17 cellular contexts compared by ENCODE assay signal in the genomic region with DNA sequence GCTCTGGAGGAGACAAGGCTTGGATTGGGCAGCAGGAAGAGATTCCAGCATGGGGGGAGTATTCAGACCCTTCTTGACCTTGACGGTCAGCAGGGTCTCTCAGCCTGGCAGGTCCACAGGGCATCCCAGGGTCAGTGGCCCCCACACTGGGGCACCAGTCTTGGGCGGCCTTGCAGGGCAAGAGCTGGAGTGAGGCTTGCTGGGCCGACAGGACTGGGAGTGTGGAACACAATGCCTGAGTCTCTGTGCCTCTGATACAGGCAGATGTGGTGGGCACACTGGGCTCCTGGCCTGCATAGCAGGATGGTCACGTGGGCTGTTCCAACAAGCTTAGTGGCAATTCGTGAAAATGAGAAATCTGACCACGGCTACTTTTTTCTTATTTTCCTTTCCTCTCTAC.
DNase-seq lines count a peak whose midpoint lies in the region; ATAC-seq, FAIRE-seq and TF ChIP-seq lines count a peak whose summit lies in the region.
"Had no signal": no experiment of that assay in that cellular context is flagged by ENCODE, and none has a peak within 500 bp of the region (broad histone marks: within the 10 kb centered on the region; RNA-seq: fewer than 3 reads in every experiment).

No MANE protein-coding gene starts in this region.

- TF ChIP-seq CTCF in liver (IDR thresholded peaks at IDR 0.05; ENCODE audit: low read depth, low read length, missing input control) (no peak), right lobe of liver (IDR thresholded peaks at IDR 0.05) (no peak), H1 (IDR thresholded peaks at IDR 0.05; ENCODE audit: control extremely low read depth in 1 of 3, insufficient read depth in 1 of 3, low read depth in 1 of 3, low read length in 3 of 3) (no peak)

- H3K4ac ChIP-seq in H1 (replicated peaks; ENCODE audit: insufficient read length, low read depth, low read length) (no peak overlapping the region), mesendoderm (ENCODE audit: low read depth, low read length) (no peak overlapping the region)

- H3K27me3 Mint-ChIP-seq in activated CD4-positive, alpha-beta T cell treated with anti-CD3 and anti-CD28 coated beads for 36 hours: peaks cover 2% of the 10 kb centered on the region

- H4K8ac ChIP-seq in H1 (ENCODE audit: extremely low read depth, insufficient read depth, low read length) (no peak overlapping the region), mesendoderm (ENCODE audit: low read depth, low read length) (no peak overlapping the region)

- H2AK5ac ChIP-seq in H1 (ENCODE audit: low read depth, low read length) (peak overlapping the region; percentile 3; the same call in 1 of the 2 replicates), mesendoderm (ENCODE audit: low read length) (no peak overlapping the region)

- no peak for TF ChIP-seq POLR2A in right lobe of liver (IDR thresholded peaks at IDR 0.05)
- TF ChIP-seq POLR2A in H1 (IDR thresholded peaks at IDR 0.05; ENCODE audit: control extremely low read depth in 1 of 2, low read depth in 2 of 2, low read length in 2 of 2): no peak

- H2BK15ac ChIP-seq in H1 (ENCODE audit: low read length): no peak overlapping the region
- H2BK15ac ChIP-seq in mesendoderm (replicated peaks; ENCODE audit: low read depth): no peak overlapping the region

- no peak overlapping the region for H3K23ac ChIP-seq in H1 (ENCODE audit: insufficient read length)
- H3K23ac ChIP-seq in mesendoderm (ENCODE audit: low read length): no peak overlapping the region

- H3K4me1 ChIP-seq in liver (ENCODE audit: control insufficient read depth in 4 of 4, insufficient read depth in 4 of 4, low read length in 3 of 4) (peaks cover 0 to 2% (median 0%) of the 10 kb centered on the region in 4 donors), right lobe of liver (no peaks in the 10 kb centered on the region), H1 (replicated peaks in 1 of 4; ENCODE audit: control insufficient read depth in 3 of 4, insufficient read depth in 4 of 4, low read length in 3 of 4) (no peaks in the 10 kb centered on the region; a peak in 1 of 7 replicates), mesendoderm (ENCODE audit: control insufficient read depth, low read depth, low read length) (no peaks in the 10 kb centered on the region)

- FAIRE-seq in H1 (lab: Jason Lieb, UNC): no peak
- FAIRE-seq: GM12892, K562 had no signal

- no peaks in the 10 kb centered on the region for H4K20me1 ChIP-seq in H1 (replicated peaks in 1 of 2; ENCODE audit: control insufficient read depth in 1 of 2, insufficient read depth in 2 of 2, low read length in 2 of 2)

- no peak for TF ChIP-seq EP300 in H1 (IDR thresholded peaks at IDR 0.05; ENCODE audit: borderline replicate concordance in 1 of 2, low read depth in 2 of 2, low read length in 2 of 2)

- H3K23me2 ChIP-seq in H1 (ENCODE audit: low read depth, low read length): no peaks in the 10 kb centered on the region

- POLR2A ChIA-PET in activated CD4-positive, alpha-beta T cell treated with anti-CD3 and anti-CD28 coated beads for 36 hours (lab: Charles Lee): no interaction called here
- POLR2A ChIA-PET in H1 (lab: Charles Lee; ENCODE audit: partially characterized antibody): no interaction called here

- no peak overlapping the region for H3K27ac ChIP-seq in liver (ENCODE audit: low read depth in 1 of 2, low read length in 2 of 2)
- no peak overlapping the region for H3K27ac ChIP-seq in right lobe of liver
- H3K27ac ChIP-seq in H1 (ENCODE audit: low read depth, low read length): no peak overlapping the region
- no peak overlapping the region for H3K27ac ChIP-seq in mesendoderm (ENCODE audit: low read depth, low read length)

- peak overlapping the region; percentile 69 for H3K27ac Mint-ChIP-seq in activated CD4-positive, alpha-beta T cell treated with anti-CD3 and anti-CD28 coated beads for 36 hours

- CTCF ChIA-PET in activated CD4-positive, alpha-beta T cell treated with anti-CD3 and anti-CD28 coated beads for 36 hours (lab: Charles Lee): no interaction called here
- CTCF ChIA-PET in H1 (lab: Charles Lee; ENCODE audit: partially characterized antibody): interaction anchor here (1.0 to 2.5 kb wide), 5 partner anchors 9 to 135 kb away, joined by 3 to 6 read pairs (median 3); no protein-coding TSS in a partner anchor

- no peaks in the 10 kb centered on the region for H3K9me3 Mint-ChIP-seq in activated CD4-positive, alpha-beta T cell treated with anti-CD3 and anti-CD28 coated beads for 36 hours (ENCODE audit: low read depth)

- H2AFZ ChIP-seq in H1 (ENCODE audit: low read length): no peak overlapping the region

- no peak overlapping the region for H3K56ac ChIP-seq in H1 (replicated peaks; ENCODE audit: insufficient read length, low read depth, low read length)
- no peak overlapping the region for H3K56ac ChIP-seq in mesendoderm (ENCODE audit: low read length)

- DNase-seq in activated CD4-positive, alpha-beta T cell treated with anti-CD3 and anti-CD28 coated beads for 36 hours: no peak
- no peak for DNase-seq in activated CD4-positive, alpha-beta T cell treated with anti-CD3 and anti-CD28 coated beads for 48 hours
- DNase-seq in right lobe of liver (no peak), H1 (ENCODE audit: low read depth in 1 of 2, low spot score in 2 of 2) (no peak), cortex of kidney (lab: John Stamatoyannopoulos, UW) (no peak), superior temporal gyrus (ENCODE audit: extremely low spot score) (no peak), mesendoderm (no peak)
- DNase-seq: DMS 273 treated with DMSO at 0.1 percent for 48 hours; NCI-H1417 treated with DMSO at 0.1 percent for 48 hours; NCI-H2171; NCI-H446; NCI-H69; NK-92 treated with Interleukin-12 subunit alpha and Interleukin-12 subunit beta, amount 100 ng/mL, for 24 hours had no signal

- H3K4me2 ChIP-seq in H1 (ENCODE audit: insufficient read depth in 1 of 2, low read depth in 2 of 2, low read length in 2 of 2): no peak overlapping the region
- no peak overlapping the region for H3K4me2 ChIP-seq in mesendoderm (ENCODE audit: low read length)

- H3K4me3 ChIP-seq in liver (ENCODE audit: low read depth in 1 of 3, low read length in 3 of 3): no peak overlapping the region
- no peak overlapping the region for H3K4me3 ChIP-seq in right lobe of liver
- H3K4me3 ChIP-seq in H1 (ENCODE audit: extremely low read depth in 1 of 4, insufficient read depth in 2 of 4, low read depth in 3 of 4, low read length in 4 of 4): no peak overlapping the region
- no peak overlapping the region for H3K4me3 ChIP-seq in mesendoderm (ENCODE audit: low read length)
- H3K4me3 ChIP-seq: K562 had no signal

- H3K14ac ChIP-seq in H1 (ENCODE audit: insufficient read length): no peak overlapping the region

- no peak overlapping the region for H2BK120ac ChIP-seq in H1 (replicated peaks; ENCODE audit: low read depth, low read length)
- H2BK120ac ChIP-seq in mesendoderm (ENCODE audit: low read depth, low read length): no peak overlapping the region

- intact Hi-C loops in activated CD4-positive, alpha-beta T cell treated with anti-CD3 and anti-CD28 coated beads for 36 hours (cut with DNase I, micrococcal nuclease): no loop called here
- intact Hi-C loops in right lobe of liver (cut with DNase I): no loop called here

- H3K4me3 Mint-ChIP-seq in activated CD4-positive, alpha-beta T cell treated with anti-CD3 and anti-CD28 coated beads for 36 hours: no peak overlapping the region

- H3K36me3 Mint-ChIP-seq in activated CD4-positive, alpha-beta T cell treated with anti-CD3 and anti-CD28 coated beads for 36 hours (ENCODE audit: low read depth): no peaks in the 10 kb centered on the region

- peak overlapping the region; percentile 59 for H4K91ac ChIP-seq in H1 (replicated peaks; ENCODE audit: insufficient read length, low read length)

- TF ChIP-seq RAD21 in liver (IDR thresholded peaks at IDR 0.05): no peak
- TF ChIP-seq RAD21 in H1 (IDR thresholded peaks at IDR 0.05 in 1 of 2, conservative IDR thresholded peaks at IDR 0.05 in 1 of 2; ENCODE audit: low read depth in 2 of 2, low read length in 2 of 2): no peak

- no peak overlapping the region for H3K18ac ChIP-seq in H1 (ENCODE audit: extremely low read depth, low read length)
- no peak overlapping the region for H3K18ac ChIP-seq in mesendoderm (ENCODE audit: low read length)

- H3K36me3 ChIP-seq in liver (ENCODE audit: control insufficient read depth in 4 of 4, insufficient read depth in 3 of 4, low read depth in 1 of 4, low read length in 3 of 4): no peaks in the 10 kb centered on the region
- H3K36me3 ChIP-seq in right lobe of liver: no peaks in the 10 kb centered on the region
- H3K36me3 ChIP-seq in H1 (ENCODE audit: control insufficient read depth in 2 of 4, insufficient read depth in 4 of 4, low read length in 3 of 4): no peaks in the 10 kb centered on the region
- H3K36me3 ChIP-seq in mesendoderm (ENCODE audit: control insufficient read depth, insufficient read depth, low read length): no peaks in the 10 kb centered on the region

- H3K9ac ChIP-seq in liver (ENCODE audit: low read depth in 1 of 2, low read length in 2 of 2) (no peak overlapping the region), H1 (replicated peaks in 1 of 4; ENCODE audit: extremely low read depth in 1 of 4, low read depth in 3 of 4, low read length in 3 of 4) (no peak overlapping the region), mesendoderm (ENCODE audit: low read length) (no peak overlapping the region)

- H2BK12ac ChIP-seq in H1 (ENCODE audit: low read depth, low read length): no peak overlapping the region

- ATAC-seq in activated CD4-positive, alpha-beta T cell treated with anti-CD3 and anti-CD28 coated beads for 36 hours: no peak
- no peak for ATAC-seq in right lobe of liver
- ATAC-seq: HCT116, K562 had no signal

- no peak overlapping the region for H4K5ac ChIP-seq in H1 (ENCODE audit: insufficient read length, low read depth, low read length)
- no peak overlapping the region for H4K5ac ChIP-seq in mesendoderm (ENCODE audit: low read length)

- peaks cover 28% of the 10 kb centered on the region for H3K4me1 Mint-ChIP-seq in activated CD4-positive, alpha-beta T cell treated with anti-CD3 and anti-CD28 coated beads for 36 hours

- no peak overlapping the region for H2BK20ac ChIP-seq in H1 (ENCODE audit: low read length)

- H2BK5ac ChIP-seq in H1 (ENCODE audit: low read depth, low read length) (no peak overlapping the region), mesendoderm (ENCODE audit: low read length) (no peak overlapping the region)

- H3K27me3 ChIP-seq in liver (ENCODE audit: control insufficient read depth in 4 of 4, insufficient read depth in 4 of 4, low read length in 3 of 4) (no peaks in the 10 kb centered on the region), right lobe of liver (no peaks in the 10 kb centered on the region), H1 (replicated peaks in 1 of 4; ENCODE audit: control insufficient read depth in 3 of 4, extremely low read depth in 1 of 4, insufficient read depth in 3 of 4, low read length in 3 of 4) (no peaks in the 10 kb centered on the region; a peak in 3 of 7 replicates), mesendoderm (ENCODE audit: insufficient read depth, low read length, poor library complexity) (no peaks in the 10 kb centered on the region)

- no peaks in the 10 kb centered on the region for H3K79me1 ChIP-seq in H1 (ENCODE audit: low read depth, low read length)
- no peaks in the 10 kb centered on the region for H3K79me1 ChIP-seq in mesendoderm (ENCODE audit: low read length)

- WGBS in liver: 72% methylated on average over 6 of the region's 6 CpGs
- WGBS in right lobe of liver (ENCODE audit: insufficient coverage, low coverage, low lambda C conversion rate, missing lambda C conversion rate): 72% methylated on average over 3 of the region's 6 CpGs
- WGBS in H1 (ENCODE audit: extremely low coverage in 1 of 2, insufficient coverage in 1 of 2, insufficient read length in 1 of 2, insufficient replicate concordance in 2 of 2, low coverage in 1 of 2, low lambda C conversion rate in 2 of 2, missing lambda C conversion rate in 1 of 2), 2 experiments: 90% methylated on average over 6 of the region's 6 CpGs; no CpG with 5 or more reads in 1 of the 2 experiments
- no CpG with 5 or more reads among the region's 6 CpGs for WGBS in mesendoderm (ENCODE audit: extremely low coverage, insufficient coverage, low lambda C conversion rate)

- no peaks in the 10 kb centered on the region for H3K79me2 ChIP-seq in H1 (ENCODE audit: control insufficient read depth in 1 of 2, insufficient read depth in 2 of 2, low read length in 2 of 2)
- no peaks in the 10 kb centered on the region for H3K79me2 ChIP-seq in mesendoderm (ENCODE audit: control insufficient read depth, insufficient read depth, low read length)

- H3K9me3 ChIP-seq in liver (ENCODE audit: control insufficient read depth in 4 of 4, low read length in 3 of 4): no peaks in the 10 kb centered on the region
- no peaks in the 10 kb centered on the region for H3K9me3 ChIP-seq in right lobe of liver
- H3K9me3 ChIP-seq in H1 (ENCODE audit: insufficient read depth in 2 of 2, low read depth in 1 of 2, low read length in 1 of 2): peaks cover 0 to 3% of the 10 kb centered on the region in 2 experiments; a peak in 1 of 4 replicates
